ENCODE assay signal across 12 cellular contexts in the genomic region with DNA sequence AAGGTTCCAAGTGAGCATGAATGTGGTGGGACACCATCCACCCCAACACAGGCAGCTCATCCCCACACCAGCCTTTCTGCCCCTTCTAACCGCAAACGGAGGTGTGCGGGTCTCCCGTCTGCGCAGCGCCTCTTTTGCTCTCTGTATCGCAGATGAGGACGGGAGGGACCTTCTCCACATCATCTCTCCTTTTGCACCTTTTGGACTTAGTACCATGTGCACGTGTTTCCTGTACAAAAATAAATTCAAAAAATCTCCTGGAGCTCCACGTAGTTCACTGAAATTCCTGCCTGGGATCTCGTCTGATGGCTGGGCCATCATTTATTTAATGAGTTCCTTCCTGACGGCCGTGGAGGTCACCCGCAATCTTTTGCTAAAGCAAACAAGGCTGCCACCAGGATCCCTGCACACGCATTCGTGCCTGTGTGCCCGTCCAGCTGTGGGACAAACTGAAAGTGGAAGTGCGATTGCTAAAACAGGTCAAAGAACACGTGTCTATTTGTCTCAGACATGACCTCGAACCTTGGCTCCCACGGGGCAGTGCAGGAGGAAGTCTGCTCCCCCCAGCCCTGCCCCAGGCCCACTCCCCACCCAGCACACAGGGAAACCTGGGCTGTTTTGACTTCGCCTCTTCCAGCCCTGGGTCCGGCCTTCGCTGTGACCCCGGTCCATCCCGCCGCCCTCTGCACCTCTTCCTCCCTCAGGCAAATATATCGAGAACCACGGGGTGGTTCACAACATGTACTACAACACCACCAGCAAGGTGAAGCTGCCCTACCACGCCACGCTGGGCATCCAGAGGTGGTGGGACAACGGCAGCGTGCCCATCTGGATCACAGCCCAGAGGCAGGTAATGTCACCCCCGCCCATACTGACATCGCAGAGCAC. TPM values are rescaled to one million over a fixed set of nuclear protein-coding genes. Genes with fewer than 3 reads are reported as not detected.
A peak's percentile ranks its signal among the peaks of the same experiment; 100 is the strongest.
DNase-seq lines count a peak whose midpoint lies in the region; TF ChIP-seq lines count a peak whose summit lies in the region.
"Had no signal": no experiment of that assay in that cellular context is flagged by ENCODE, and none has a peak within 500 bp of the region (broad histone marks: within the 10 kb centered on the region; RNA-seq: fewer than 3 reads in every experiment).

No MANE protein-coding gene starts in this region.

- H3K27me3 ChIP-seq in GM06990 (replicated peaks; ENCODE audit: control insufficient read depth, insufficient read depth, low read length) (no peaks in the 10 kb centered on the region), MM.1S (replicated peaks; ENCODE audit: insufficient read depth, low read length) (peaks cover 40% of the 10 kb centered on the region), neural progenitor cell (no peaks in the 10 kb centered on the region)

- H3K4me3 ChIP-seq in GM06990 (replicated peaks; ENCODE audit: low read depth, low read length) (peak overlapping the region; percentile 75), MM.1S (ENCODE audit: low read length) (peak overlapping the region; percentile 21; the same call in 1 of the 2 replicates), neural progenitor cell (no peak overlapping the region)

- no peaks in the 10 kb centered on the region for H3K36me3 Mint-ChIP-seq in dendritic cell treated with granulocyte-macrophage colony-stimulating factor and Interleukin-4, amounts not matched to agents 40 ng/mL and 50 ng/mL, for 4 days (ENCODE audit: low read depth)
- no peaks in the 10 kb centered on the region for H3K36me3 Mint-ChIP-seq in neural progenitor cell
- no peaks in the 10 kb centered on the region for H3K36me3 Mint-ChIP-seq in progenitor cell of endocrine pancreas (ENCODE audit: insufficient read depth)

- intact Hi-C loops in dendritic cell treated with granulocyte-macrophage colony-stimulating factor and Interleukin-4, amounts not matched to agents 40 ng/mL and 50 ng/mL, for 4 days (cut with micrococcal nuclease), result no loop called here

- H3F3A ChIP-seq in MM.1S (ENCODE audit: insufficient read depth, low read length) (no peaks in the 10 kb centered on the region), neural progenitor cell (ENCODE audit: low read depth) (no peaks in the 10 kb centered on the region)

- H4K20me1 ChIP-seq in MM.1S (ENCODE audit: insufficient read depth, low read length) (no peaks in the 10 kb centered on the region), neural progenitor cell (ENCODE audit: low read depth) (no peaks in the 10 kb centered on the region)

- no peaks in the 10 kb centered on the region for H3K9me3 Mint-ChIP-seq in dendritic cell treated with granulocyte-macrophage colony-stimulating factor and Interleukin-4, amounts not matched to agents 40 ng/mL and 50 ng/mL, for 4 days
- H3K9me3 Mint-ChIP-seq in neural progenitor cell (no peaks in the 10 kb centered on the region), progenitor cell of endocrine pancreas (ENCODE audit: low read depth) (no peaks in the 10 kb centered on the region)
- H3K9me3 Mint-ChIP-seq: neural crest cell had no signal

- peaks cover 29% of the 10 kb centered on the region for H3K4me1 Mint-ChIP-seq in dendritic cell treated with granulocyte-macrophage colony-stimulating factor and Interleukin-4, amounts not matched to agents 40 ng/mL and 50 ng/mL, for 4 days (ENCODE audit: low read depth)
- H3K4me1 Mint-ChIP-seq in neural progenitor cell (peaks cover 12% of the 10 kb centered on the region), progenitor cell of endocrine pancreas (ENCODE audit: low read depth) (peaks cover 11% of the 10 kb centered on the region)

- H3K36me3 ChIP-seq in GM06990 (ENCODE audit: control insufficient read depth, insufficient read depth, low read length) (no peaks in the 10 kb centered on the region; the same call in none of the 2 replicates), MM.1S (replicated peaks; ENCODE audit: insufficient read depth, low read length) (no peaks in the 10 kb centered on the region), neural progenitor cell (no peaks in the 10 kb centered on the region)

- H3K9me3 ChIP-seq in MM.1S (replicated peaks; ENCODE audit: insufficient read depth, low read length) (no peaks in the 10 kb centered on the region), neural progenitor cell (ENCODE audit: low read depth) (no peaks in the 10 kb centered on the region)

- H3K9ac ChIP-seq in MM.1S (ENCODE audit: low read length) (no peak overlapping the region), neural progenitor cell (no peak overlapping the region)

- H3K9me2 ChIP-seq in MM.1S (replicated peaks; ENCODE audit: insufficient read depth, low read length), result no peaks in the 10 kb centered on the region

- H3K79me2 ChIP-seq in MM.1S (ENCODE audit: low read length) (no peaks in the 10 kb centered on the region), neural progenitor cell (ENCODE audit: low read depth) (no peaks in the 10 kb centered on the region)

- H3K27me3 Mint-ChIP-seq in dendritic cell treated with granulocyte-macrophage colony-stimulating factor and Interleukin-4, amounts not matched to agents 40 ng/mL and 50 ng/mL, for 4 days, result peaks cover 7% of the 10 kb centered on the region
- H3K27me3 Mint-ChIP-seq in neural progenitor cell (ENCODE audit: insufficient read depth, low read depth) (peaks cover 10% of the 10 kb centered on the region), progenitor cell of endocrine pancreas (no peaks in the 10 kb centered on the region)

- H3K4me2 ChIP-seq in MM.1S (ENCODE audit: low read depth, low read length) (peak overlapping the region; percentile 68), neural progenitor cell (no peak overlapping the region)

- peak overlapping the region; percentile 64 for H3K27ac Mint-ChIP-seq in dendritic cell treated with granulocyte-macrophage colony-stimulating factor and Interleukin-4, amounts not matched to agents 40 ng/mL and 50 ng/mL, for 4 days
- H3K27ac Mint-ChIP-seq in neural progenitor cell (peak overlapping the region; percentile 44), progenitor cell of endocrine pancreas (no peak overlapping the region)

- TF ChIP-seq CTCF in GM06990 (IDR thresholded peaks at IDR 0.05; ENCODE audit: insufficient read depth, low read length, poor library complexity, severe bottlenecking), result no peak
- TF ChIP-seq CTCF in MM.1S (IDR thresholded peaks at IDR 0.05; ENCODE audit: low read length), result no peak
- no peak for TF ChIP-seq CTCF in neural progenitor cell (IDR thresholded peaks at IDR 0.05)
- no peak for TF ChIP-seq CTCF in progenitor cell of endocrine pancreas (IDR thresholded peaks at IDR 0.05; ENCODE audit: unreplicated experiment)

- DNase-seq in GM06990 (ENCODE audit: extremely low read depth, insufficient read length) (peak; percentile 68), MM.1S (peak; percentile 43), neural progenitor cell (ENCODE audit: low spot score) (no peak), NCI-H2029 (lab: John Stamatoyannopoulos, UW) (no peak), progenitor cell of endocrine pancreas (ENCODE audit: low spot score, unreplicated experiment) (no peak)
- no peak for DNase-seq in activated effector memory CD4-positive, alpha-beta T cell treated with anti-CD3 and anti-CD28 coated beads, Interleukin-2, amount 50 U/mL, for 16 hours
- DNase-seq in activated CD4-positive, alpha-beta T cell treated with anti-CD3 and anti-CD28 coated beads for 1 hour, result no peak
- DNase-seq: DMS79 treated with DMSO at 0.1 percent for 48 hours, NCI-H187 treated with DMSO at 0.1 percent for 48 hours had no signal

- H3K4me3 Mint-ChIP-seq in dendritic cell treated with granulocyte-macrophage colony-stimulating factor and Interleukin-4, amounts not matched to agents 40 ng/mL and 50 ng/mL, for 4 days, result peak overlapping the region; percentile 57
- H3K4me3 Mint-ChIP-seq in neural progenitor cell (no peak overlapping the region), progenitor cell of endocrine pancreas (ENCODE audit: low read depth) (no peak overlapping the region)
- H3K4me3 Mint-ChIP-seq: neural crest cell had no signal

- no peak overlapping the region for H3K27ac ChIP-seq in MM.1S (ENCODE audit: low read length)
- no peak overlapping the region for H3K27ac ChIP-seq in neural progenitor cell

- H2AFZ ChIP-seq in MM.1S (ENCODE audit: low read length) (peak overlapping the region; percentile 65), neural progenitor cell (replicated peaks) (no peak overlapping the region)

- peaks cover 10% of the 10 kb centered on the region for H3K4me1 ChIP-seq in MM.1S (ENCODE audit: low read length)
- H3K4me1 ChIP-seq in neural progenitor cell, result no peaks in the 10 kb centered on the region

RNA-seq across cellular contexts. Expression of gene ENPP7, which starts 2.3 kb away (rescaled TPM):
- not detected in 2 replicates for total RNA-seq in neural progenitor cell (ENCODE audit: low replicate concordance)
- not detected in 2 replicates for total RNA-seq in progenitor cell of endocrine pancreas
- total RNA-seq: fibroblast of lung, neural crest cell had no signal

RNA-seq across cellular contexts. Expression of gene CBX2, which starts 44.9 kb away (rescaled TPM):
- total RNA-seq in neural progenitor cell (ENCODE audit: low replicate concordance) (53.5 and 155 TPM in 2 replicates), progenitor cell of endocrine pancreas (106 and 111 TPM in 2 replicates)

Comparison
In these comparisons a context has a peak if more than half of its experiments do, and no peak if none do; other contexts are left out.
1. DNase-seq: peak in GM06990 (single experiment) and MM.1S (single experiment); none in neural progenitor cell (single experiment), NCI-H2029 (single experiment), progenitor cell of endocrine pancreas (single experiment), activated effector memory CD4-positive, alpha-beta T cell treated with anti-CD3 and anti-CD28 coated beads, Interleukin-2, amount 50 U/mL, for 16 hours (single experiment) and activated CD4-positive, alpha-beta T cell treated with anti-CD3 and anti-CD28 coated beads for 1 hour (single experiment).